30 cellular contexts compared by ENCODE assay signal in genomic region chr16:16148755-16149154, GRCh38.
DNase-seq lines count a peak whose midpoint lies in the region; ATAC-seq and TF ChIP-seq lines count a peak whose summit lies in the region.
"Had no signal": no experiment of that assay in that cellular context is flagged by ENCODE, and none has a peak within 500 bp of the region (broad histone marks: within the 10 kb centered on the region; RNA-seq: fewer than 3 reads in every experiment).

No MANE protein-coding gene starts in this region.

- no peak overlapping the region for H4K91ac ChIP-seq in neuronal stem cell (ENCODE audit: low read depth, low read length, poor library complexity)

- no peak for TF ChIP-seq CTCF in gastroesophageal sphincter (IDR thresholded peaks at IDR 0.05)

- no peaks in the 10 kb centered on the region for H3K4me1 Mint-ChIP-seq in stimulated activated naive B cell treated with anti-CD40 and anti-IgM and Interleukin-4, amounts not matched to agents 10 μg/mL and 1 μg/mL and 100 μg/mL, for 72 hours
- H3K4me1 Mint-ChIP-seq: immature natural killer cell had no signal

- H3K27me3 ChIP-seq in BLaER1 treated with 17β-estradiol and CSF1 and Interleukin-3, amounts not matched to agents 10 nM and 100 nM: no peaks in the 10 kb centered on the region
- H3K27me3 ChIP-seq in gastroesophageal sphincter: no peaks in the 10 kb centered on the region
- no peaks in the 10 kb centered on the region for H3K27me3 ChIP-seq in mesendoderm (ENCODE audit: insufficient read depth, low read length, poor library complexity)
- H3K27me3 ChIP-seq in neuronal stem cell (ENCODE audit: control insufficient read depth in 3 of 3, insufficient read depth in 3 of 3, low read depth in 1 of 3, low read length in 3 of 3): no peaks in the 10 kb centered on the region
- H3K27me3 ChIP-seq: body of pancreas, hepatocyte, suprapubic skin, uterus had no signal

- no peak overlapping the region for H2AFZ ChIP-seq in neuronal stem cell (ENCODE audit: low read length)
- H2AFZ ChIP-seq: hepatocyte had no signal

- H3K79me1 ChIP-seq in mesendoderm (ENCODE audit: low read length) (no peaks in the 10 kb centered on the region), neuronal stem cell (ENCODE audit: low read depth, low read length) (peaks cover 2% of the 10 kb centered on the region)

- H3K4me3 Mint-ChIP-seq in stimulated activated naive B cell treated with anti-CD40 and anti-IgM and Interleukin-4, amounts not matched to agents 10 μg/mL and 1 μg/mL and 100 μg/mL, for 72 hours: no peak overlapping the region
- H3K4me3 Mint-ChIP-seq: activated CD8-positive, alpha-beta T cell treated with anti-CD3 and anti-CD28 coated beads, Interleukin-2, amount 10 ng/mL, durations not matched to agents 7 days and 5 days; activated naive CD8-positive, alpha-beta T cell treated with anti-CD3 and anti-CD28 coated beads, Interleukin-2, amount 50 U/mL, for 24 hours; HFFc6; IgD-negative memory B cell; immature natural killer cell had no signal

- H2AK5ac ChIP-seq in mesendoderm (ENCODE audit: low read length): no peak overlapping the region
- H2AK5ac ChIP-seq in neuronal stem cell (ENCODE audit: low read depth, low read length): no peak overlapping the region

- ATAC-seq in gastroesophageal sphincter: no peak
- ATAC-seq in stimulated activated naive B cell treated with anti-CD40 and anti-IgM and Interleukin-4, amounts not matched to agents 10 μg/mL and 1 μg/mL and 100 μg/mL, for 72 hours (replicated peaks): no peak
- ATAC-seq: activated CD8-positive, alpha-beta T cell treated with anti-CD3 and anti-CD28 coated beads, Interleukin-2, amount 10 ng/mL, durations not matched to agents 7 days and 5 days; activated naive CD8-positive, alpha-beta T cell treated with anti-CD3 and anti-CD28 coated beads, Interleukin-2, amount 50 U/mL, for 24 hours; body of pancreas had no signal

- no peaks in the 10 kb centered on the region for H3K9me3 Mint-ChIP-seq in stimulated activated naive B cell treated with anti-CD40 and anti-IgM and Interleukin-4, amounts not matched to agents 10 μg/mL and 1 μg/mL and 100 μg/mL, for 72 hours
- H3K9me3 Mint-ChIP-seq: activated naive CD8-positive, alpha-beta T cell treated with anti-CD3 and anti-CD28 coated beads, Interleukin-2, amount 50 U/mL, for 24 hours; HFFc6; IgD-negative memory B cell; immature natural killer cell had no signal

- no peak overlapping the region for H3K56ac ChIP-seq in mesendoderm (ENCODE audit: low read length)

- H3K23ac ChIP-seq in mesendoderm (ENCODE audit: low read length) (no peak overlapping the region), neuronal stem cell (ENCODE audit: low read depth, low read length, poor library complexity) (no peak overlapping the region)

- TF ChIP-seq EP300 in Ishikawa (IDR thresholded peaks at IDR 0.05; ENCODE audit: borderline replicate concordance): peak; percentile 89
- TF ChIP-seq EP300 in gastroesophageal sphincter (IDR thresholded peaks at IDR 0.05): no peak

- no peak overlapping the region for H2BK12ac ChIP-seq in neuronal stem cell (ENCODE audit: low read length)

- peak overlapping the region in 5 of 11 experiments; percentile 15 to 66 (median 51); a peak in 8 of 22 replicates for H3K27ac ChIP-seq in BLaER1 treated with 17β-estradiol and CSF1 and Interleukin-3, amounts not matched to agents 10 nM and 100 nM
- H3K27ac ChIP-seq in gastroesophageal sphincter: peak overlapping the region in 3 of 4 donors; percentile 71 to 84 (median 82)
- no peak overlapping the region for H3K27ac ChIP-seq in mesendoderm (ENCODE audit: low read depth, low read length)
- H3K27ac ChIP-seq in neuronal stem cell (replicated peaks; ENCODE audit: low read length): no peak overlapping the region
- H3K27ac ChIP-seq: C4-2B, hepatocyte, skin epidermis, suprapubic skin, uterus had no signal

- H3K27ac Mint-ChIP-seq in stimulated activated naive B cell treated with anti-CD40 and anti-IgM and Interleukin-4, amounts not matched to agents 10 μg/mL and 1 μg/mL and 100 μg/mL, for 72 hours: no peak overlapping the region
- H3K27ac Mint-ChIP-seq: activated CD8-positive, alpha-beta T cell treated with anti-CD3 and anti-CD28 coated beads, Interleukin-2, amount 10 ng/mL, durations not matched to agents 7 days and 5 days; activated naive CD8-positive, alpha-beta T cell treated with anti-CD3 and anti-CD28 coated beads, Interleukin-2, amount 50 U/mL, for 24 hours; HFFc6; IgD-negative memory B cell; immature natural killer cell; progenitor cell of endocrine pancreas had no signal

- no peak overlapping the region for H2BK15ac ChIP-seq in mesendoderm (replicated peaks; ENCODE audit: low read depth)
- no peak overlapping the region for H2BK15ac ChIP-seq in neuronal stem cell (ENCODE audit: low read length)

- H3K79me2 ChIP-seq in mesendoderm (ENCODE audit: control insufficient read depth, insufficient read depth, low read length): no peaks in the 10 kb centered on the region
- H3K79me2 ChIP-seq: hepatocyte had no signal

- peaks cover 0 to 64% (median 45%) of the 10 kb centered on the region in 10 experiments; a peak in 18 of 20 replicates for H3K4me1 ChIP-seq in BLaER1 treated with 17β-estradiol and CSF1 and Interleukin-3, amounts not matched to agents 10 nM and 100 nM
- H3K4me1 ChIP-seq in gastroesophageal sphincter (peaks cover 6 to 70% (median 17%) of the 10 kb centered on the region in 3 donors), mesendoderm (ENCODE audit: control insufficient read depth, low read depth, low read length) (no peaks in the 10 kb centered on the region), neuronal stem cell (ENCODE audit: control insufficient read depth in 2 of 2, insufficient read depth in 1 of 2, low read depth in 1 of 2, low read length in 2 of 2) (no peaks in the 10 kb centered on the region)

- no peak overlapping the region for H3K4ac ChIP-seq in mesendoderm (ENCODE audit: low read depth, low read length)
- H3K4ac ChIP-seq in neuronal stem cell (ENCODE audit: low read length): no peak overlapping the region

- H3K18ac ChIP-seq in mesendoderm (ENCODE audit: low read length) (no peak overlapping the region), neuronal stem cell (ENCODE audit: low read length) (no peak overlapping the region)

- peaks cover 18 to 32% (median 23%) of the 10 kb centered on the region in 11 experiments; a peak in 21 of 22 replicates for H3K36me3 ChIP-seq in BLaER1 treated with 17β-estradiol and CSF1 and Interleukin-3, amounts not matched to agents 10 nM and 100 nM
- H3K36me3 ChIP-seq in gastroesophageal sphincter: peaks cover 0 to 28% of the 10 kb centered on the region in 2 donors
- peaks cover 3% of the 10 kb centered on the region for H3K36me3 ChIP-seq in mesendoderm (ENCODE audit: control insufficient read depth, insufficient read depth, low read length)
- peaks cover 0 to 6% of the 10 kb centered on the region in 2 donors for H3K36me3 ChIP-seq in neuronal stem cell (replicated peaks in 1 of 2; ENCODE audit: control insufficient read depth in 2 of 2, insufficient read depth in 2 of 2, low read length in 2 of 2)
- H3K36me3 ChIP-seq: uterus had no signal

- in situ Hi-C loops in KBM-7 (cut with MboI; ENCODE audit: low pct_unique_long_range_greater_than_20kb, low sequenced_read_pairs): no loop called here

- H4K5ac ChIP-seq in mesendoderm (ENCODE audit: low read length): no peak overlapping the region

- no peak for TF ChIP-seq POLR2A in gastroesophageal sphincter (IDR thresholded peaks at IDR 0.05)

- no peaks in the 10 kb centered on the region for H3K27me3 Mint-ChIP-seq in stimulated activated naive B cell treated with anti-CD40 and anti-IgM and Interleukin-4, amounts not matched to agents 10 μg/mL and 1 μg/mL and 100 μg/mL, for 72 hours
- H3K27me3 Mint-ChIP-seq: activated naive CD8-positive, alpha-beta T cell treated with anti-CD3 and anti-CD28 coated beads, Interleukin-2, amount 50 U/mL, for 24 hours; IgD-negative memory B cell; progenitor cell of endocrine pancreas had no signal

- H4K20me1 ChIP-seq in BLaER1 treated with 17β-estradiol and CSF1 and Interleukin-3, amounts not matched to agents 10 nM and 100 nM: peaks cover 0 to 54% (median 10%) of the 10 kb centered on the region in 11 experiments; a peak in 12 of 22 replicates

- no peaks in the 10 kb centered on the region for H3K9me3 ChIP-seq in BLaER1 treated with 17β-estradiol and CSF1 and Interleukin-3, amounts not matched to agents 10 nM and 100 nM (replicated peaks in 1 of 11)
- H3K9me3 ChIP-seq in gastroesophageal sphincter: no peaks in the 10 kb centered on the region
- no peaks in the 10 kb centered on the region for H3K9me3 ChIP-seq in neuronal stem cell (replicated peaks in 1 of 2; ENCODE audit: control insufficient read depth in 2 of 2, insufficient read depth in 1 of 2, low read depth in 1 of 2, low read length in 2 of 2)
- H3K9me3 ChIP-seq: body of pancreas, suprapubic skin, uterus had no signal

- TF ChIP-seq RAD21 in Ishikawa (IDR thresholded peaks at IDR 0.05; ENCODE audit: low read depth): no peak; the same call in 1 of the 2 replicates

- H2BK5ac ChIP-seq in mesendoderm (ENCODE audit: low read length) (no peak overlapping the region), neuronal stem cell (ENCODE audit: low read length) (no peak overlapping the region)

- H3K14ac ChIP-seq in neuronal stem cell (ENCODE audit: low read length): no peak overlapping the region

- DNase-seq in mesendoderm (peak; percentile 16), KBM-7 (no peak), neuronal stem cell (ENCODE audit: low spot score) (no peak), HuH-7.5 (ENCODE audit: low spot score) (no peak)
- DNase-seq in stimulated activated naive B cell treated with anti-CD40 and anti-IgM and Interleukin-4, amounts not matched to agents 10 μg/mL and 1 μg/mL and 100 μg/mL, for 72 hours: no peak
- DNase-seq: activated CD4-positive, CD25-positive, alpha-beta regulatory T cell treated with anti-CD3 and anti-CD28 coated beads, Interleukin-2, amount 50 U/mL, for 72 hours; activated CD8-positive, alpha-beta T cell treated with anti-CD3 and anti-CD28 coated beads, Interleukin-2, amount 10 ng/mL, durations not matched to agents 7 days and 5 days; activated gamma-delta T cell; activated naive CD8-positive, alpha-beta T cell treated with anti-CD3 and anti-CD28 coated beads, Interleukin-2, amount 50 U/mL, for 24 hours; EL; foreskin melanocyte; HFFc6; immature natural killer cell; NCI-H146; NCI-H510A treated with DMSO at 0.1 percent for 48 hours; NK-92 treated with Interleukin-12 subunit alpha and Interleukin-12 subunit beta, amount 100 ng/mL, for 24 hours; SHP77 treated with DMSO at 0.1 percent for 48 hours; stimulated activated CD4-positive, alpha-beta T cell treated with anti-CD3 and anti-CD28 coated beads, Interleukin-2, amount 100 ng/mL, for 24 hours; uterus had no signal

- H2BK120ac ChIP-seq in mesendoderm (ENCODE audit: low read depth, low read length) (no peak overlapping the region), neuronal stem cell (ENCODE audit: low read depth, low read length) (no peak overlapping the region)

- H3K9ac ChIP-seq in BLaER1 treated with 17β-estradiol and CSF1 and Interleukin-3, amounts not matched to agents 10 nM and 100 nM: peak overlapping the region in 2 of 11 experiments; percentile 51 to 61; a peak in 2 of 22 replicates
- H3K9ac ChIP-seq in mesendoderm (ENCODE audit: low read length): no peak overlapping the region
- no peak overlapping the region for H3K9ac ChIP-seq in neuronal stem cell (ENCODE audit: low read depth, low read length, poor library complexity)

- H3K4me2 ChIP-seq in BLaER1 treated with 17β-estradiol and CSF1 and Interleukin-3, amounts not matched to agents 10 nM and 100 nM: peak overlapping the region in 8 of 11 experiments; percentile 59 to 88 (median 84); a peak in 15 of 22 replicates
- H3K4me2 ChIP-seq in mesendoderm (ENCODE audit: low read length) (no peak overlapping the region), neuronal stem cell (ENCODE audit: insufficient read depth, low read length, poor library complexity, severe bottlenecking) (no peak overlapping the region)
- H3K4me2 ChIP-seq: hepatocyte had no signal

- 70% methylated on average over 5 of the region's 9 CpGs; no CpG with 5 or more reads in 1 of the 2 donors for WGBS in gastroesophageal sphincter (ENCODE audit: low coverage in 1 of 2), 2 donors
- no CpG with 5 or more reads among the region's 9 CpGs for WGBS in mesendoderm (ENCODE audit: extremely low coverage, insufficient coverage, low lambda C conversion rate)
- no CpG with 5 or more reads among the region's 9 CpGs for WGBS in neuronal stem cell (ENCODE audit: extremely low coverage in 2 of 2, insufficient read length in 2 of 2, insufficient replicate concordance in 1 of 2), 2 donors

- H3K36me3 Mint-ChIP-seq in stimulated activated naive B cell treated with anti-CD40 and anti-IgM and Interleukin-4, amounts not matched to agents 10 μg/mL and 1 μg/mL and 100 μg/mL, for 72 hours: peaks cover 14 to 19% of the 10 kb centered on the region in 2 donors
- H3K36me3 Mint-ChIP-seq: IgD-negative memory B cell, immature natural killer cell had no signal

- H3K4me3 ChIP-seq in BLaER1 treated with 17β-estradiol and CSF1 and Interleukin-3, amounts not matched to agents 10 nM and 100 nM: no peak overlapping the region
- H3K4me3 ChIP-seq in gastroesophageal sphincter (no peak overlapping the region), mesendoderm (ENCODE audit: low read length) (no peak overlapping the region), neuronal stem cell (ENCODE audit: low read length in 2 of 2) (no peak overlapping the region)
- H3K4me3 ChIP-seq: body of pancreas, hepatocyte, lung, skin epidermis, suprapubic skin, uterus had no signal

- H4K8ac ChIP-seq in mesendoderm (ENCODE audit: low read depth, low read length) (no peak overlapping the region), neuronal stem cell (ENCODE audit: low read depth, low read length) (no peak overlapping the region)

Comparison
In these comparisons a context has a peak if more than half of its experiments do, and no peak if none do; other contexts are left out.
1. H3K27ac ChIP-seq: peak in gastroesophageal sphincter (3 of 4); none in mesendoderm (single experiment) and neuronal stem cell (single experiment).
2. H3K4me2 ChIP-seq: peak in BLaER1 treated with 17β-estradiol and CSF1 and Interleukin-3, amounts not matched to agents 10 nM and 100 nM (8 of 11); none in mesendoderm (single experiment) and neuronal stem cell (single experiment).